In genomic region chr19:8001995-8002849, GRCh38 we compare ENCODE assay signal across 8 cellular contexts. TPM values are rescaled to one million over a fixed set of nuclear protein-coding genes. Genes with fewer than 3 reads are reported as not detected.
DNase-seq lines count a peak whose midpoint lies in the region; ATAC-seq and TF ChIP-seq lines count a peak whose summit lies in the region.

No MANE protein-coding gene starts in this region.

- no peaks in the 10 kb centered on the region for H3K27me3 ChIP-seq in HUES64 (ENCODE audit: insufficient read depth, low read length)

- H3K4me3 ChIP-seq in HUES64 (ENCODE audit: low read length) (peak overlapping the region; percentile 43), fibroblast of the aortic adventitia (ENCODE audit: low read depth, low read length) (peak overlapping the region; percentile 61)

- H3K4me1 Mint-ChIP-seq in activated T-helper 2 cell treated with anti-CD3 and anti-CD28 coated beads, Interferon-gamma antibody, Interleukin-2, Interleukin-4, amounts not matched to agents 10 μg/mL and 5 μg/mL and 100 μg/mL, durations not matched to agents 14 hours and 24 hours and 36 hours (ENCODE audit: low read depth): peaks cover 40% of the 10 kb centered on the region
- H3K4me1 Mint-ChIP-seq in natural killer cell treated with Interleukin-12 subunit alpha and Interleukin-12 subunit beta and Interleukin-15 and Interleukin-18, amount 100 ng/mL, for 72 hours (ENCODE audit: low read depth in 2 of 2): peaks cover 39 to 48% of the 10 kb centered on the region in 2 donors
- H3K4me1 Mint-ChIP-seq in stimulated activated naive B cell treated with anti-CD40 and anti-IgM and Interleukin-4, amounts not matched to agents 10 μg/mL and 1 μg/mL and 100 μg/mL, for 72 hours: peaks cover 45 to 63% of the 10 kb centered on the region in 2 donors

- H3K27ac Mint-ChIP-seq in activated T-helper 2 cell treated with anti-CD3 and anti-CD28 coated beads, Interferon-gamma antibody, Interleukin-2, Interleukin-4, amounts not matched to agents 10 μg/mL and 5 μg/mL and 100 μg/mL, durations not matched to agents 14 hours and 24 hours and 36 hours: peak overlapping the region; percentile 79
- H3K27ac Mint-ChIP-seq in natural killer cell treated with Interleukin-12 subunit alpha and Interleukin-12 subunit beta and Interleukin-15 and Interleukin-18, amount 100 ng/mL, for 72 hours: peak overlapping the region; percentile 89 to 96
- H3K27ac Mint-ChIP-seq in stimulated activated naive B cell treated with anti-CD40 and anti-IgM and Interleukin-4, amounts not matched to agents 10 μg/mL and 1 μg/mL and 100 μg/mL, for 72 hours: peak overlapping the region; percentile 96

- 19% methylated on average over 27 of the region's 27 CpGs for WGBS in HUES64

- H3K36me3 Mint-ChIP-seq in activated T-helper 2 cell treated with anti-CD3 and anti-CD28 coated beads, Interferon-gamma antibody, Interleukin-2, Interleukin-4, amounts not matched to agents 10 μg/mL and 5 μg/mL and 100 μg/mL, durations not matched to agents 14 hours and 24 hours and 36 hours (ENCODE audit: low read depth): peaks cover 31% of the 10 kb centered on the region
- H3K36me3 Mint-ChIP-seq in natural killer cell treated with Interleukin-12 subunit alpha and Interleukin-12 subunit beta and Interleukin-15 and Interleukin-18, amount 100 ng/mL, for 72 hours: no peaks in the 10 kb centered on the region
- peaks cover 14 to 35% of the 10 kb centered on the region in 2 donors for H3K36me3 Mint-ChIP-seq in stimulated activated naive B cell treated with anti-CD40 and anti-IgM and Interleukin-4, amounts not matched to agents 10 μg/mL and 1 μg/mL and 100 μg/mL, for 72 hours

- H3K4me3 Mint-ChIP-seq in activated T-helper 2 cell treated with anti-CD3 and anti-CD28 coated beads, Interferon-gamma antibody, Interleukin-2, Interleukin-4, amounts not matched to agents 10 μg/mL and 5 μg/mL and 100 μg/mL, durations not matched to agents 14 hours and 24 hours and 36 hours (ENCODE audit: low read depth): peak overlapping the region; percentile 82
- H3K4me3 Mint-ChIP-seq in natural killer cell treated with Interleukin-12 subunit alpha and Interleukin-12 subunit beta and Interleukin-15 and Interleukin-18, amount 100 ng/mL, for 72 hours: peak overlapping the region; percentile 98
- H3K4me3 Mint-ChIP-seq in stimulated activated naive B cell treated with anti-CD40 and anti-IgM and Interleukin-4, amounts not matched to agents 10 μg/mL and 1 μg/mL and 100 μg/mL, for 72 hours: peak overlapping the region; percentile 89 to 93

- H3K4me1 ChIP-seq in HUES64 (ENCODE audit: insufficient read depth, low read length): peaks cover 18% of the 10 kb centered on the region

- H3K9me3 ChIP-seq in HUES64 (ENCODE audit: insufficient read depth, low read depth, low read length): no peaks in the 10 kb centered on the region

- TF ChIP-seq CTCF in GM10266 (IDR thresholded peaks at IDR 0.05; ENCODE audit: control insufficient read depth, insufficient read depth, low read depth, missing control alignments) (peak; percentile 99), fibroblast of the aortic adventitia (IDR thresholded peaks at IDR 0.05; ENCODE audit: insufficient read depth, low read length) (peak; percentile 100)

- intact Hi-C loops in activated T-helper 2 cell treated with anti-CD3 and anti-CD28 coated beads, Interferon-gamma antibody, Interleukin-2, Interleukin-4, amounts not matched to agents 10 μg/mL and 5 μg/mL and 100 μg/mL, durations not matched to agents 14 hours and 24 hours and 36 hours (cut with micrococcal nuclease): loop anchor here (1.0 kb wide), 1 partner anchor 59 kb away; the partner anchor contains the start of gene TIMM44

- no peaks in the 10 kb centered on the region for H3K27me3 Mint-ChIP-seq in activated T-helper 2 cell treated with anti-CD3 and anti-CD28 coated beads, Interferon-gamma antibody, Interleukin-2, Interleukin-4, amounts not matched to agents 10 μg/mL and 5 μg/mL and 100 μg/mL, durations not matched to agents 14 hours and 24 hours and 36 hours (ENCODE audit: low read depth)
- no peaks in the 10 kb centered on the region for H3K27me3 Mint-ChIP-seq in natural killer cell treated with Interleukin-12 subunit alpha and Interleukin-12 subunit beta and Interleukin-15 and Interleukin-18, amount 100 ng/mL, for 72 hours
- H3K27me3 Mint-ChIP-seq in stimulated activated naive B cell treated with anti-CD40 and anti-IgM and Interleukin-4, amounts not matched to agents 10 μg/mL and 1 μg/mL and 100 μg/mL, for 72 hours: no peaks in the 10 kb centered on the region

- peak; percentile 89 for DNase-seq in GM10266 (ENCODE audit: extremely low spot score)
- peak; percentile 69 for DNase-seq in RPMI7951 (ENCODE audit: low read depth)
- DNase-seq in activated T-helper 2 cell treated with anti-CD3 and anti-CD28 coated beads, Interferon-gamma antibody, Interleukin-2, Interleukin-4, amounts not matched to agents 10 μg/mL and 5 μg/mL and 100 μg/mL, durations not matched to agents 14 hours and 24 hours and 36 hours (ENCODE audit: low spot score): peak; percentile 70
- peak; percentile 73 for DNase-seq in fibroblast of the aortic adventitia (ENCODE audit: low read depth)
- peak; percentile 86 for DNase-seq in natural killer cell treated with Interleukin-12 subunit alpha and Interleukin-12 subunit beta and Interleukin-15 and Interleukin-18, amount 100 ng/mL, for 72 hours (ENCODE audit: low spot score)
- DNase-seq in stimulated activated naive B cell treated with anti-CD40 and anti-IgM and Interleukin-4, amounts not matched to agents 10 μg/mL and 1 μg/mL and 100 μg/mL, for 72 hours: peak; percentile 70

- peaks cover 15% of the 10 kb centered on the region for H3K36me3 ChIP-seq in HUES64 (ENCODE audit: insufficient read depth, low read length)

- peak overlapping the region; percentile 62 for H3K27ac ChIP-seq in HUES64 (ENCODE audit: low read depth, low read length)

- H3K9ac ChIP-seq in HUES64 (ENCODE audit: low read depth, low read length): peak overlapping the region; percentile 44

- ATAC-seq in natural killer cell treated with Interleukin-12 subunit alpha and Interleukin-12 subunit beta and Interleukin-15 and Interleukin-18, amount 100 ng/mL, for 72 hours: peak; percentile 69 to 79
- peak; percentile 70 to 75 for ATAC-seq in stimulated activated naive B cell treated with anti-CD40 and anti-IgM and Interleukin-4, amounts not matched to agents 10 μg/mL and 1 μg/mL and 100 μg/mL, for 72 hours (replicated peaks)
- no peak for ATAC-seq in HG03521 (IDR thresholded peaks at IDR 0.05; ENCODE audit: unreplicated experiment)

- H3K9me3 Mint-ChIP-seq in activated T-helper 2 cell treated with anti-CD3 and anti-CD28 coated beads, Interferon-gamma antibody, Interleukin-2, Interleukin-4, amounts not matched to agents 10 μg/mL and 5 μg/mL and 100 μg/mL, durations not matched to agents 14 hours and 24 hours and 36 hours: no peaks in the 10 kb centered on the region
- H3K9me3 Mint-ChIP-seq in natural killer cell treated with Interleukin-12 subunit alpha and Interleukin-12 subunit beta and Interleukin-15 and Interleukin-18, amount 100 ng/mL, for 72 hours: no peaks in the 10 kb centered on the region
- no peaks in the 10 kb centered on the region for H3K9me3 Mint-ChIP-seq in stimulated activated naive B cell treated with anti-CD40 and anti-IgM and Interleukin-4, amounts not matched to agents 10 μg/mL and 1 μg/mL and 100 μg/mL, for 72 hours

RNA-seq across cellular contexts. Expression of gene ELAVL1, which starts 3.2 kb away (rescaled TPM):
- polyA plus RNA-seq in HUES64 (2013, experiment 1 of 2): 118 TPM
- polyA plus RNA-seq in HUES64 (2013, experiment 2 of 2): 121 TPM
- 31.8 and 39.0 TPM in 2 replicates for total RNA-seq in RPMI7951 (2014; rRNA removed; shearing (Covaris generic))
- 184 TPM in 2 replicates for total RNA-seq in activated T-helper 2 cell treated with anti-CD3 and anti-CD28 coated beads, Interferon-gamma antibody, Interleukin-2, Interleukin-4, amounts not matched to agents 10 μg/mL and 5 μg/mL and 100 μg/mL, durations not matched to agents 14 hours and 24 hours and 36 hours
- total RNA-seq in fibroblast of the aortic adventitia (ENCODE audit: low replicate concordance): 5.8 and 34.1 TPM in 2 replicates
- total RNA-seq in natural killer cell treated with Interleukin-12 subunit alpha and Interleukin-12 subunit beta and Interleukin-15 and Interleukin-18, amount 100 ng/mL, for 72 hours: 100 to 1,000 TPM; 124 to 137 TPM

RNA-seq across cellular contexts. Expression of gene CCL25, which starts 50.3 kb away (rescaled TPM):
- not detected for polyA plus RNA-seq in HUES64 (2013, experiment 1 of 2)
- polyA plus RNA-seq in HUES64 (2013, experiment 2 of 2): not detected
- total RNA-seq in RPMI7951 (2014; rRNA removed; shearing (Covaris generic)): not detected in 2 replicates
- not detected in 2 replicates for total RNA-seq in activated T-helper 2 cell treated with anti-CD3 and anti-CD28 coated beads, Interferon-gamma antibody, Interleukin-2, Interleukin-4, amounts not matched to agents 10 μg/mL and 5 μg/mL and 100 μg/mL, durations not matched to agents 14 hours and 24 hours and 36 hours
- total RNA-seq in fibroblast of the aortic adventitia (ENCODE audit: low replicate concordance): not detected in 2 replicates
- under 1 TPM in 1 of 2 donors, not detected in 1; 0.71 TPM for total RNA-seq in natural killer cell treated with Interleukin-12 subunit alpha and Interleukin-12 subunit beta and Interleukin-15 and Interleukin-18, amount 100 ng/mL, for 72 hours

RNA-seq across cellular contexts. Expression of gene TIMM44, which starts 58.8 kb away (rescaled TPM):
- polyA plus RNA-seq in HUES64 (2013, experiment 1 of 2): 64.3 TPM
- 53.5 TPM for polyA plus RNA-seq in HUES64 (2013, experiment 2 of 2)
- 35.7 and 77.2 TPM in 2 replicates for total RNA-seq in RPMI7951 (2014; rRNA removed; shearing (Covaris generic))
- total RNA-seq in activated T-helper 2 cell treated with anti-CD3 and anti-CD28 coated beads, Interferon-gamma antibody, Interleukin-2, Interleukin-4, amounts not matched to agents 10 μg/mL and 5 μg/mL and 100 μg/mL, durations not matched to agents 14 hours and 24 hours and 36 hours: 79.2 and 90.2 TPM in 2 replicates
- 36.5 and 40.7 TPM in 2 replicates for total RNA-seq in fibroblast of the aortic adventitia (ENCODE audit: low replicate concordance)
- 100 to 1,000 TPM in 1 of 2 donors, 10 to 100 TPM in 1; 76.0 to 126 TPM for total RNA-seq in natural killer cell treated with Interleukin-12 subunit alpha and Interleukin-12 subunit beta and Interleukin-15 and Interleukin-18, amount 100 ng/mL, for 72 hours
